8 cellular contexts compared by ENCODE assay signal in genomic region chr5:845676-846601, GRCh38. TPM values are rescaled to one million over a fixed set of nuclear protein-coding genes. Genes with fewer than 3 reads are reported as not detected.
DNase-seq lines count a peak whose midpoint lies in the region; ATAC-seq and TF ChIP-seq lines count a peak whose summit lies in the region.
"Not testable (repeated sequence)": the region's sequence is repeated elsewhere in the genome, so short reads cannot be mapped to it uniquely, and the experiment has no call there.
"Had no signal": no experiment of that assay in that cellular context is flagged by ENCODE, and none has a peak within 500 bp of the region (broad histone marks: within the 10 kb centered on the region; RNA-seq: fewer than 3 reads in every experiment).

No MANE protein-coding gene starts in this region.

- CTCF ChIA-PET in activated naive CD4-positive, alpha-beta T cell treated with anti-CD3 and anti-CD28 coated beads for 36 hours (lab: Charles Lee): not testable (repeated sequence)

- H2BK15ac ChIP-seq in neuronal stem cell (ENCODE audit: low read length): not testable (repeated sequence)

- H3K4me3 ChIP-seq in RWPE2 (ENCODE audit: severe bottlenecking); neuronal stem cell (ENCODE audit: low read length in 2 of 2): not testable (repeated sequence)

- not testable (repeated sequence) for H3K4ac ChIP-seq in neuronal stem cell (ENCODE audit: low read length)

- H3K4me1 Mint-ChIP-seq in CD14-positive monocyte; activated naive CD4-positive, alpha-beta T cell treated with anti-CD3 and anti-CD28 coated beads for 36 hours (ENCODE audit: low read depth); chondrocyte (ENCODE audit: low read depth): not testable (repeated sequence)

- H2BK5ac ChIP-seq in neuronal stem cell (ENCODE audit: low read length): not testable (repeated sequence)

- H3K36me3 Mint-ChIP-seq in CD14-positive monocyte; activated naive CD4-positive, alpha-beta T cell treated with anti-CD3 and anti-CD28 coated beads for 36 hours (ENCODE audit: low read depth); chondrocyte (ENCODE audit: low read depth): not testable (repeated sequence)

- H3K27me3 Mint-ChIP-seq in CD14-positive monocyte (ENCODE audit: low read depth in 3 of 3); activated naive CD4-positive, alpha-beta T cell treated with anti-CD3 and anti-CD28 coated beads for 36 hours (ENCODE audit: low read depth); chondrocyte (ENCODE audit: low read depth): not testable (repeated sequence)

- not testable (repeated sequence) for H2BK12ac ChIP-seq in neuronal stem cell (ENCODE audit: low read length)

- H4K91ac ChIP-seq in neuronal stem cell (ENCODE audit: low read depth, low read length, poor library complexity): peak overlapping the region; percentile 28

- not testable (repeated sequence) for H3K18ac ChIP-seq in neuronal stem cell (ENCODE audit: low read length)

- not testable (repeated sequence) for H3K4me1 ChIP-seq in RWPE2 (ENCODE audit: insufficient read depth, poor library complexity, severe bottlenecking)
- peaks cover 21 to 26% of the 10 kb centered on the region in 2 donors for H3K4me1 ChIP-seq in neuronal stem cell (ENCODE audit: control insufficient read depth in 2 of 2, insufficient read depth in 1 of 2, low read depth in 1 of 2, low read length in 2 of 2)

- peak overlapping the region in 1 of 7 donors; percentile 33 for H3K27ac Mint-ChIP-seq in CD14-positive monocyte
- H3K27ac Mint-ChIP-seq in activated naive CD4-positive, alpha-beta T cell treated with anti-CD3 and anti-CD28 coated beads for 36 hours: peak overlapping the region; percentile 20
- H3K27ac Mint-ChIP-seq in chondrocyte (ENCODE audit: unreplicated experiment): not testable (repeated sequence)

- peaks cover 15% of the 10 kb centered on the region for H3K27me3 ChIP-seq in RWPE2 (ENCODE audit: insufficient read depth, poor library complexity, severe bottlenecking)
- not testable (repeated sequence) for H3K27me3 ChIP-seq in neuronal stem cell (ENCODE audit: control insufficient read depth in 3 of 3, insufficient read depth in 3 of 3, low read depth in 1 of 3, low read length in 3 of 3)

- not testable (repeated sequence) for H3K9me3 ChIP-seq in RWPE2 (ENCODE audit: severe bottlenecking); neuronal stem cell (replicated peaks in 1 of 2; ENCODE audit: control insufficient read depth in 2 of 2, insufficient read depth in 1 of 2, low read depth in 1 of 2, low read length in 2 of 2)

- not testable (repeated sequence) for TF ChIP-seq CTCF in CD14-positive monocyte (IDR thresholded peaks at IDR 0.05); RWPE2 (IDR thresholded peaks at IDR 0.05; ENCODE audit: poor library complexity, severe bottlenecking); chondrocyte (IDR thresholded peaks at IDR 0.05)

- H3K4me2 ChIP-seq in neuronal stem cell (ENCODE audit: insufficient read depth, low read length, poor library complexity, severe bottlenecking): not testable (repeated sequence)

- H3K27ac ChIP-seq in RWPE2 (ENCODE audit: poor library complexity, severe bottlenecking); neuronal stem cell (replicated peaks; ENCODE audit: low read length): not testable (repeated sequence)

- not testable (repeated sequence) for H3K79me1 ChIP-seq in neuronal stem cell (ENCODE audit: low read depth, low read length)

- intact Hi-C loops in CD14-positive monocyte (cut with micrococcal nuclease): not testable (repeated sequence)
- intact Hi-C loops in activated naive CD4-positive, alpha-beta T cell treated with anti-CD3 and anti-CD28 coated beads for 36 hours (cut with micrococcal nuclease): loop anchor here (2.0 kb wide), 1 partner anchor 89 kb away; no protein-coding TSS in a partner anchor
- intact Hi-C loops in cardiac septum (cut with DNase I): loop anchor here (5.0 kb wide), 1 partner anchor 84 kb away; no protein-coding TSS in a partner anchor

- H3K23ac ChIP-seq in neuronal stem cell (ENCODE audit: low read depth, low read length, poor library complexity): peak overlapping the region; percentile 89

- H3K9me3 Mint-ChIP-seq in CD14-positive monocyte; activated naive CD4-positive, alpha-beta T cell treated with anti-CD3 and anti-CD28 coated beads for 36 hours; chondrocyte (ENCODE audit: low read depth): not testable (repeated sequence)

- not testable (repeated sequence) for H2BK120ac ChIP-seq in neuronal stem cell (ENCODE audit: low read depth, low read length)

- H3K9ac ChIP-seq in neuronal stem cell (ENCODE audit: low read depth, low read length, poor library complexity): peak overlapping the region; percentile 60

- H3K14ac ChIP-seq in neuronal stem cell (ENCODE audit: low read length): peak overlapping the region; percentile 21

- WGBS in neuronal stem cell (ENCODE audit: extremely low coverage in 2 of 2, insufficient read length in 2 of 2, insufficient replicate concordance in 1 of 2), 2 donors: no CpG with 5 or more reads among the region's 35 CpGs

- not testable (repeated sequence) for H3K36me3 ChIP-seq in RWPE2 (ENCODE audit: low read depth); neuronal stem cell (replicated peaks in 1 of 2; ENCODE audit: control insufficient read depth in 2 of 2, insufficient read depth in 2 of 2, low read length in 2 of 2)

- H2AFZ ChIP-seq in neuronal stem cell (ENCODE audit: low read length): not testable (repeated sequence)

- ATAC-seq in RWPE2 (ENCODE audit: low read depth): not testable (repeated sequence)
- ATAC-seq in stimulated activated naive CD8-positive, alpha-beta T cell treated with anti-CD3 and anti-CD28 coated beads, Interleukin-15, Interleukin-2, amounts not matched to agents 100 U/mL and 50 U/mL, for 24 hours: peak; percentile 4

- not testable (repeated sequence) for H3K4me3 Mint-ChIP-seq in CD14-positive monocyte; activated naive CD4-positive, alpha-beta T cell treated with anti-CD3 and anti-CD28 coated beads for 36 hours; chondrocyte (ENCODE audit: unreplicated experiment)

- DNase-seq in CD14-positive monocyte (ENCODE audit: low spot score) (peak; percentile 30), RWPE2 (ENCODE audit: low spot score) (peak; percentile 23), chondrocyte (ENCODE audit: low spot score) (peak; percentile 67), cardiac septum (ENCODE audit: low spot score) (peak; percentile 22)
- not testable (repeated sequence) for DNase-seq in activated naive CD4-positive, alpha-beta T cell treated with anti-CD3 and anti-CD28 coated beads for 36 hours; neuronal stem cell (ENCODE audit: low spot score); stimulated activated naive CD8-positive, alpha-beta T cell treated with anti-CD3 and anti-CD28 coated beads, Interleukin-15, Interleukin-2, amounts not matched to agents 100 U/mL and 50 U/mL, for 24 hours

- H2AK5ac ChIP-seq in neuronal stem cell (ENCODE audit: low read depth, low read length): not testable (repeated sequence)

- not testable (repeated sequence) for H4K8ac ChIP-seq in neuronal stem cell (ENCODE audit: low read depth, low read length)

RNA-seq across cellular contexts. Expression of gene ZDHHC11, which starts 4.8 kb away (rescaled TPM):
- polyA plus RNA-seq in CD14-positive monocyte: not detected
- total RNA-seq in activated naive CD4-positive, alpha-beta T cell treated with anti-CD3 and anti-CD28 coated beads for 36 hours: 1 to 10 TPM; 3.6 TPM
- total RNA-seq in chondrocyte (1.9 to 4.7 TPM (median 2.3 TPM) in 3 replicates), cardiac septum (10.6 TPM)
- polyA plus RNA-seq in neuronal stem cell (2013, experiment 1 of 2): 6.4 TPM
- polyA plus RNA-seq in neuronal stem cell (2013, experiment 2 of 2): 6.7 TPM
- polyA plus RNA-seq: CD4-positive, CD25-positive, alpha-beta regulatory T cell had no signal

RNA-seq across cellular contexts. Expression of gene BRD9, which starts 46.7 kb away (rescaled TPM):
- 1 to 10 TPM; 5.3 to 9.3 TPM for polyA plus RNA-seq in CD14-positive monocyte
- 10 to 100 TPM; 42.4 to 45.4 TPM for total RNA-seq in activated naive CD4-positive, alpha-beta T cell treated with anti-CD3 and anti-CD28 coated beads for 36 hours
- total RNA-seq in chondrocyte (26.5 to 30.4 TPM (median 30.1 TPM) in 3 replicates), cardiac septum (25.9 TPM)
- polyA plus RNA-seq in neuronal stem cell (2013, experiment 1 of 2): 31.5 TPM
- polyA plus RNA-seq in neuronal stem cell (2013, experiment 2 of 2): 31.0 TPM

RNA-seq across cellular contexts. Expression of gene TRIP13, which starts 46.7 kb away (rescaled TPM):
- polyA plus RNA-seq in CD14-positive monocyte: 1 to 10 TPM in 1 of 2 donors, not detected in 1; 1.2 TPM
- total RNA-seq in activated naive CD4-positive, alpha-beta T cell treated with anti-CD3 and anti-CD28 coated beads for 36 hours: 10 to 100 TPM; 24.0 to 29.9 TPM
- total RNA-seq in chondrocyte: 4.9 to 8.1 TPM (median 6.4 TPM) in 3 replicates
- total RNA-seq in cardiac septum: 0.57 TPM
- polyA plus RNA-seq in neuronal stem cell (2013, experiment 1 of 2): 24.6 TPM
- 25.7 TPM for polyA plus RNA-seq in neuronal stem cell (2013, experiment 2 of 2)
